Comparison of ENCODE assay signal across 17 cellular contexts in the genomic region with DNA sequence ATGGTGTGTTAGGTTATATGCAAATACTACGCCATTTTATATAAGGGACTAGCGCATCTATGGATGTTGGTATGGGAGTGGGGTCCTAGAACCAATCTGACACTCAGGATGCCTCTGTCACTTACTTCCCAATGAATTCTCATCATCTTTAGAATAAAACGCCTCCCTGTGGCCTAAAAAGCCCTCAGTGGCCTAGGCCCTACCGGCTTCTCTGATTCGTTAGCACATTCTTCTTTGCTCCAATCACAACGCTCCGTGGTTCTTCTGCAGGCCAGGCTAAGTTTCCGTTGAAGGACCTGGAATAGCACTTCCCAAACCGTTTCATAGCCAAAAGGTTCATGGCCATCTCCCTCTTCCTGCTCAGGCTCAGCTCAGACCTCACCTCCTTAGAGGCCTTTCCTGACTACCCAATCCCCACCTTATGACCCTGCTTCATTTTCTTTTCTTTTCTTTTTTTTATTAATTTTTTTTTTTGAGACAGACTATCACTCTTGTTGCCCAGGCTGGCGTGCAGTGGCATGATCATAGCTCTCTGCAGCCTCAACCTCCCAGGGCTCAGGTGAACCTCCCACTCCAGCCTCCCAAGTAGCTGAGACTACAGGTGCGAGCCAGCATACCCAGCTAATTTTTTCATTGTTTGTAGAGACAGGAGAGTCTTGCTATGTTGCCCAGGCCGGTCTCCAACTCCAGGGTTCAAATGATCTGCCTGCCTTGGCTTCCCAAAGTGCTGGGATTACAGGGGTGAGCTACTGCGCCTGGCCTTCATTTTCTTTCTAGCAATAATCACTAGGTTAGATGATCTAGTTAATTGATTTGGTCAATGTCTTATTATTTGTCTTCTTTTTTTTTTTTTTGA. TPM values are rescaled to one million over a fixed set of nuclear protein-coding genes. Genes with fewer than 3 reads are reported as not detected.
DNase-seq lines count a peak whose midpoint lies in the region; ATAC-seq and TF ChIP-seq lines count a peak whose summit lies in the region.
"Had no signal": no experiment of that assay in that cellular context is flagged by ENCODE, and none has a peak within 500 bp of the region (broad histone marks: within the 10 kb centered on the region; RNA-seq: fewer than 3 reads in every experiment).

No MANE protein-coding gene starts in this region.

- DNase-seq in EH (ENCODE audit: low read depth) (peak; percentile 47), SK-N-DZ (ENCODE audit: low spot score) (peak; percentile 64), foreskin keratinocyte (peak in 1 of 2 donors; percentile 23), AG08395 (ENCODE audit: low spot score) (no peak), middle frontal gyrus (ENCODE audit: extremely low spot score, low spot score) (no peak)
- no peak for DNase-seq in stimulated activated CD4-positive, alpha-beta T cell treated with anti-CD3 and anti-CD28 coated beads, Interleukin-4, amount 100 ng/mL, for 4 hours
- DNase-seq: activated CD4-positive, alpha-beta memory T cell treated with anti-CD3 and anti-CD28 coated beads for 36 hours; amniotic stem cell; EL; NCI-H2029 treated with DMSO at 0.1 percent for 48 hours; NK-92 treated with Interleukin-12 subunit alpha and Interleukin-12 subunit beta, amount 100 ng/mL, for 24 hours; stimulated activated CD4-positive, alpha-beta T cell treated with anti-CD3 and anti-CD28 coated beads, Interleukin-15, amount 100 ng/mL, for 24 hours; substantia nigra had no signal

- H3K36me3 ChIP-seq in HEK293 (ENCODE audit: control insufficient read depth in 2 of 2, insufficient read depth in 1 of 2, low read length in 2 of 2): no peaks in the 10 kb centered on the region

- POLR2A ChIA-PET in HEK293 (lab: Yijun Ruan, JAX): interaction anchor here (0.7 kb wide), 1 partner anchor 24 kb away, joined by 3 read pairs; a partner anchor contains a TSS

- H3K27ac ChIP-seq in HEK293 (ENCODE audit: extremely low read depth, low read depth, low read length) (no peak overlapping the region), foreskin keratinocyte (no peak overlapping the region)

- no peaks in the 10 kb centered on the region for H3K4me1 ChIP-seq in HEK293 (ENCODE audit: control insufficient read depth, insufficient read depth, low read length)
- H3K4me1 ChIP-seq in foreskin keratinocyte: peaks cover 8% of the 10 kb centered on the region

- CTCF ChIA-PET in HEK293 (lab: Yijun Ruan, JAX): no interaction called here

- ATAC-seq in foreskin keratinocyte: no peak
- no peak for ATAC-seq in GM18517 (IDR thresholded peaks at IDR 0.05; ENCODE audit: unreplicated experiment)
- ATAC-seq: esophagus mucosa; natural killer cell treated with Interleukin-12 subunit alpha and Interleukin-12 subunit beta and Interleukin-15 and Interleukin-18, amount 100 ng/mL, for 72 hours had no signal

- no peaks in the 10 kb centered on the region for H3K27me3 ChIP-seq in foreskin keratinocyte

- no peaks in the 10 kb centered on the region for H3K9me3 ChIP-seq in HEK293 (ENCODE audit: control insufficient read depth, insufficient read depth, low read depth, low read length)

- TF ChIP-seq CTCF in HEK293 (tag by site-specific recombination; IDR thresholded peaks at IDR 0.05) (no peak), foreskin keratinocyte (conservative IDR thresholded peaks at IDR 0.05) (peak; percentile 25)

- H3K4me3 ChIP-seq in HEK293 (ENCODE audit: low read depth, low read length): no peak overlapping the region

TF ChIP-seq in HEK293, 187 proteins besides CTCF, POLR2A, EP300 and RAD21:
- TF ChIP-seq, protein P1, sequence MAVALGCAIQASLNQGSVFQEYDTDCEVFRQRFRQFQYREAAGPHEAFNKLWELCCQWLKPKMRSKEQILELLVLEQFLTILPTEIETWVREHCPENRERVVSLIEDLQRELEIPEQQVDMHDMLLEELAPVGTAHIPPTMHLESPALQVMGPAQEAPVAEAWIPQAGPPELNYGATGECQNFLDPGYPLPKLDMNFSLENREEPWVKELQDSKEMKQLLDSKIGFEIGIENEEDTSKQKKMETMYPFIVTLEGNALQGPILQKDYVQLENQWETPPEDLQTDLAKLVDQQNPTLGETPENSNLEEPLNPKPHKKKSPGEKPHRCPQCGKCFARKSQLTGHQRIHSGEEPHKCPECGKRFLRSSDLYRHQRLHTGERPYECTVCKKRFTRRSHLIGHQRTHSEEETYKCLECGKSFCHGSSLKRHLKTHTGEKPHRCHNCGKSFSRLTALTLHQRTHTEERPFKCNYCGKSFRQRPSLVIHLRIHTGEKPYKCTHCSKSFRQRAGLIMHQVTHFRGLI (tag by site-specific recombination; IDR thresholded peaks at IDR 0.05): no peak
- 0 out of 2 replicates have a peak, but pooled peaks have one; percentile 22 for TF ChIP-seq SP2 (tag by site-specific recombination; IDR thresholded peaks at IDR 0.05)
- TF ChIP-seq ZFP69B (tag by site-specific recombination; IDR thresholded peaks at IDR 0.05): no peak
- no peak for TF ChIP-seq ZNF335 (tag by site-specific recombination; conservative IDR thresholded peaks at IDR 0.05)

RNA-seq across cellular contexts. Expression of a gene that starts 24.5 kb away (rescaled TPM):
- 101 and 114 TPM in 2 replicates for polyA plus RNA-seq in SK-N-DZ (2014; cell fraction: cytosol; rRNA removed)
- polyA plus RNA-seq in SK-N-DZ (2014; cell fraction: nucleus; rRNA removed): 49.4 and 50.9 TPM in 2 replicates
- total RNA-seq in foreskin keratinocyte: 195 and 216 TPM in 2 replicates
- polyA plus RNA-seq in foreskin keratinocyte: 70.5 and 89.6 TPM in 2 replicates

RNA-seq across cellular contexts. Expression of a gene that starts 26.2 kb away (rescaled TPM):
- 1.5 and 1.7 TPM in 2 replicates for polyA plus RNA-seq in SK-N-DZ (2014; cell fraction: cytosol; rRNA removed)
- polyA plus RNA-seq in SK-N-DZ (2014; cell fraction: nucleus; rRNA removed): 2.6 and 4.0 TPM in 2 replicates
- 1.1 and 1.5 TPM in 2 replicates for total RNA-seq in foreskin keratinocyte
- polyA plus RNA-seq in foreskin keratinocyte: 1.9 and 2.0 TPM in 2 replicates

RNA-seq across cellular contexts. Expression of a gene that starts 41.4 kb away (rescaled TPM):
- 2.5 and 5.3 TPM in 2 replicates for polyA plus RNA-seq in SK-N-DZ (2014; cell fraction: cytosol; rRNA removed)
- polyA plus RNA-seq in SK-N-DZ (2014; cell fraction: nucleus; rRNA removed): not detected in 2 replicates
- total RNA-seq in foreskin keratinocyte: 7.8 and 10.2 TPM in 2 replicates
- 9.8 and 10.3 TPM in 2 replicates for polyA plus RNA-seq in foreskin keratinocyte

Comparison
In these comparisons a context has a peak if more than half of its experiments do, and no peak if none do; other contexts are left out.
1. DNase-seq: peak in EH (single experiment) and SK-N-DZ (single experiment); none in AG08395 (single experiment), middle frontal gyrus (single experiment) and stimulated activated CD4-positive, alpha-beta T cell treated with anti-CD3 and anti-CD28 coated beads, Interleukin-4, amount 100 ng/mL, for 4 hours (0 of 2).